Comparison of ENCODE assay signal across 15 cellular contexts in genomic region chr14:66141733-66142132, GRCh38.
DNase-seq lines count a peak whose midpoint lies in the region; ATAC-seq, FAIRE-seq and TF ChIP-seq lines count a peak whose summit lies in the region.
"Had no signal": no experiment of that assay in that cellular context is flagged by ENCODE, and none has a peak within 500 bp of the region (broad histone marks: within the 10 kb centered on the region; RNA-seq: fewer than 3 reads in every experiment).

No MANE protein-coding gene starts in this region.

- peak overlapping the region; percentile 5 for H3K14ac ChIP-seq in neuronal stem cell (ENCODE audit: low read length)

- H3K36me3 ChIP-seq in HEK293 (ENCODE audit: control insufficient read depth in 2 of 2, insufficient read depth in 1 of 2, low read length in 2 of 2), result no peaks in the 10 kb centered on the region
- H3K36me3 ChIP-seq in neuronal stem cell (replicated peaks in 1 of 2; ENCODE audit: control insufficient read depth in 2 of 2, insufficient read depth in 2 of 2, low read length in 2 of 2), result no peaks in the 10 kb centered on the region
- no peaks in the 10 kb centered on the region for H3K36me3 ChIP-seq in upper lobe of right lung
- H3K36me3 ChIP-seq: HAP-1 had no signal

- intact Hi-C loops in upper lobe of right lung (cut with DNase I), result no loop called here
- intact Hi-C loops in right cardiac atrium (cut with DNase I), result no loop called here

- no peak for FAIRE-seq in GM12892 (lab: Jason Lieb, UNC)
- FAIRE-seq: G401.6, GM18507 had no signal

- no peak overlapping the region for H3K23ac ChIP-seq in neuronal stem cell (ENCODE audit: low read depth, low read length, poor library complexity)

- H3K9me3 ChIP-seq in HEK293 (ENCODE audit: control insufficient read depth, insufficient read depth, low read depth, low read length) (no peaks in the 10 kb centered on the region), neuronal stem cell (replicated peaks in 1 of 2; ENCODE audit: control insufficient read depth in 2 of 2, insufficient read depth in 1 of 2, low read depth in 1 of 2, low read length in 2 of 2) (no peaks in the 10 kb centered on the region), upper lobe of right lung (no peaks in the 10 kb centered on the region), right cardiac atrium (ENCODE audit: control insufficient read depth, low read length) (no peaks in the 10 kb centered on the region)
- H3K9me3 ChIP-seq: Caco-2, HAP-1 had no signal

- no peak for TF ChIP-seq CTCF in HEK293 (tag by site-specific recombination; IDR thresholded peaks at IDR 0.05)
- TF ChIP-seq CTCF in upper lobe of right lung (IDR thresholded peaks at IDR 0.05), result no peak
- no peak for TF ChIP-seq CTCF in omental fat pad (IDR thresholded peaks at IDR 0.05)

- no peak overlapping the region for H3K9ac ChIP-seq in neuronal stem cell (ENCODE audit: low read depth, low read length, poor library complexity)

- no peaks in the 10 kb centered on the region for H3K27me3 ChIP-seq in neuronal stem cell (ENCODE audit: control insufficient read depth in 3 of 3, insufficient read depth in 3 of 3, low read depth in 1 of 3, low read length in 3 of 3)
- H3K27me3 ChIP-seq in upper lobe of right lung, result no peaks in the 10 kb centered on the region
- H3K27me3 ChIP-seq in right cardiac atrium (ENCODE audit: control insufficient read depth, insufficient read depth), result no peaks in the 10 kb centered on the region

- no peak overlapping the region for H4K8ac ChIP-seq in neuronal stem cell (ENCODE audit: low read depth, low read length)

- no peak overlapping the region for H2BK12ac ChIP-seq in neuronal stem cell (ENCODE audit: low read length)

- H2AFZ ChIP-seq in neuronal stem cell (ENCODE audit: low read length), result no peak overlapping the region
- H2AFZ ChIP-seq: GM23338 had no signal

- CTCF ChIA-PET in HEK293 (lab: Yijun Ruan, JAX), result no interaction called here

- DNase-seq in neuronal stem cell (ENCODE audit: low spot score), result no peak
- no peak for DNase-seq in upper lobe of right lung
- no peak for DNase-seq in right cardiac atrium
- no peak for DNase-seq in GM12892 (ENCODE audit: insufficient read length)
- no peak for DNase-seq in omental fat pad (ENCODE audit: low spot score)
- DNase-seq: C1 segment of cervical spinal cord; Caco-2; CD4-positive, alpha-beta memory T cell; DMS153; DND-41 had no signal

- no peak for TF ChIP-seq POLR2A in GM12892 (IDR thresholded peaks at IDR 0.05; ENCODE audit: low read depth, low read length)

- no peak overlapping the region for H2BK15ac ChIP-seq in neuronal stem cell (ENCODE audit: low read length)

- no peak overlapping the region for H3K4me3 ChIP-seq in HEK293 (ENCODE audit: low read depth, low read length)
- H3K4me3 ChIP-seq in neuronal stem cell (ENCODE audit: low read length in 2 of 2), result no peak overlapping the region
- H3K4me3 ChIP-seq in upper lobe of right lung, result no peak overlapping the region
- H3K4me3 ChIP-seq in right cardiac atrium (ENCODE audit: low read length), result no peak overlapping the region
- H3K4me3 ChIP-seq: GM23338, HAP-1 had no signal

- no peaks in the 10 kb centered on the region for H3K79me1 ChIP-seq in neuronal stem cell (ENCODE audit: low read depth, low read length)

- H2BK120ac ChIP-seq in neuronal stem cell (ENCODE audit: low read depth, low read length), result no peak overlapping the region

- no peak overlapping the region for H2AK5ac ChIP-seq in neuronal stem cell (ENCODE audit: low read depth, low read length)

- no CpG with 5 or more reads among the region's 2 CpGs for WGBS in neuronal stem cell (ENCODE audit: extremely low coverage in 2 of 2, insufficient read length in 2 of 2, insufficient replicate concordance in 1 of 2), 2 donors
- 75% methylated on average over 2 of the region's 2 CpGs for WGBS in right cardiac atrium

- no peak overlapping the region for H3K4ac ChIP-seq in neuronal stem cell (ENCODE audit: low read length)

- peak; percentile 27 for ATAC-seq in upper lobe of right lung
- no peak for ATAC-seq in right cardiac atrium
- ATAC-seq in omental fat pad (ENCODE audit: low FRiP score), result no peak
- ATAC-seq: GM23338 had no signal

- H4K91ac ChIP-seq in neuronal stem cell (ENCODE audit: low read depth, low read length, poor library complexity), result no peak overlapping the region

- no peaks in the 10 kb centered on the region for H3K4me1 ChIP-seq in HEK293 (ENCODE audit: control insufficient read depth, insufficient read depth, low read length)
- H3K4me1 ChIP-seq in neuronal stem cell (ENCODE audit: control insufficient read depth in 2 of 2, insufficient read depth in 1 of 2, low read depth in 1 of 2, low read length in 2 of 2), result peaks cover 0 to 3% of the 10 kb centered on the region in 2 donors
- H3K4me1 ChIP-seq in upper lobe of right lung, result no peaks in the 10 kb centered on the region
- H3K4me1 ChIP-seq in right cardiac atrium (ENCODE audit: control insufficient read depth, insufficient read depth, low read length), result no peaks in the 10 kb centered on the region
- H3K4me1 ChIP-seq: Caco-2, HAP-1 had no signal

- H3K27ac ChIP-seq in HEK293 (ENCODE audit: extremely low read depth, low read depth, low read length) (no peak overlapping the region), neuronal stem cell (replicated peaks; ENCODE audit: low read length) (no peak overlapping the region), upper lobe of right lung (no peak overlapping the region), right cardiac atrium (ENCODE audit: low read length) (no peak overlapping the region)

- POLR2A ChIA-PET in HEK293 (lab: Yijun Ruan, JAX), result no interaction called here

- peak overlapping the region; percentile 86 for H3K18ac ChIP-seq in neuronal stem cell (ENCODE audit: low read length)

- no peak overlapping the region for H3K4me2 ChIP-seq in neuronal stem cell (ENCODE audit: insufficient read depth, low read length, poor library complexity, severe bottlenecking)
- H3K4me2 ChIP-seq: GM23338 had no signal

- no peak overlapping the region for H2BK5ac ChIP-seq in neuronal stem cell (ENCODE audit: low read length)

TF ChIP-seq in HEK293, 187 proteins besides CTCF, POLR2A, EP300 and RAD21:
- TF ChIP-seq ZNF544 (tag by site-specific recombination; IDR thresholded peaks at IDR 0.05) (no peak), ZIC2 (tag by site-specific recombination; IDR thresholded peaks at IDR 0.05) (peak; percentile 59), ZNF555 (tag by site-specific recombination; conservative IDR thresholded peaks at IDR 0.05) (no peak)
- TF ChIP-seq, protein P1, sequence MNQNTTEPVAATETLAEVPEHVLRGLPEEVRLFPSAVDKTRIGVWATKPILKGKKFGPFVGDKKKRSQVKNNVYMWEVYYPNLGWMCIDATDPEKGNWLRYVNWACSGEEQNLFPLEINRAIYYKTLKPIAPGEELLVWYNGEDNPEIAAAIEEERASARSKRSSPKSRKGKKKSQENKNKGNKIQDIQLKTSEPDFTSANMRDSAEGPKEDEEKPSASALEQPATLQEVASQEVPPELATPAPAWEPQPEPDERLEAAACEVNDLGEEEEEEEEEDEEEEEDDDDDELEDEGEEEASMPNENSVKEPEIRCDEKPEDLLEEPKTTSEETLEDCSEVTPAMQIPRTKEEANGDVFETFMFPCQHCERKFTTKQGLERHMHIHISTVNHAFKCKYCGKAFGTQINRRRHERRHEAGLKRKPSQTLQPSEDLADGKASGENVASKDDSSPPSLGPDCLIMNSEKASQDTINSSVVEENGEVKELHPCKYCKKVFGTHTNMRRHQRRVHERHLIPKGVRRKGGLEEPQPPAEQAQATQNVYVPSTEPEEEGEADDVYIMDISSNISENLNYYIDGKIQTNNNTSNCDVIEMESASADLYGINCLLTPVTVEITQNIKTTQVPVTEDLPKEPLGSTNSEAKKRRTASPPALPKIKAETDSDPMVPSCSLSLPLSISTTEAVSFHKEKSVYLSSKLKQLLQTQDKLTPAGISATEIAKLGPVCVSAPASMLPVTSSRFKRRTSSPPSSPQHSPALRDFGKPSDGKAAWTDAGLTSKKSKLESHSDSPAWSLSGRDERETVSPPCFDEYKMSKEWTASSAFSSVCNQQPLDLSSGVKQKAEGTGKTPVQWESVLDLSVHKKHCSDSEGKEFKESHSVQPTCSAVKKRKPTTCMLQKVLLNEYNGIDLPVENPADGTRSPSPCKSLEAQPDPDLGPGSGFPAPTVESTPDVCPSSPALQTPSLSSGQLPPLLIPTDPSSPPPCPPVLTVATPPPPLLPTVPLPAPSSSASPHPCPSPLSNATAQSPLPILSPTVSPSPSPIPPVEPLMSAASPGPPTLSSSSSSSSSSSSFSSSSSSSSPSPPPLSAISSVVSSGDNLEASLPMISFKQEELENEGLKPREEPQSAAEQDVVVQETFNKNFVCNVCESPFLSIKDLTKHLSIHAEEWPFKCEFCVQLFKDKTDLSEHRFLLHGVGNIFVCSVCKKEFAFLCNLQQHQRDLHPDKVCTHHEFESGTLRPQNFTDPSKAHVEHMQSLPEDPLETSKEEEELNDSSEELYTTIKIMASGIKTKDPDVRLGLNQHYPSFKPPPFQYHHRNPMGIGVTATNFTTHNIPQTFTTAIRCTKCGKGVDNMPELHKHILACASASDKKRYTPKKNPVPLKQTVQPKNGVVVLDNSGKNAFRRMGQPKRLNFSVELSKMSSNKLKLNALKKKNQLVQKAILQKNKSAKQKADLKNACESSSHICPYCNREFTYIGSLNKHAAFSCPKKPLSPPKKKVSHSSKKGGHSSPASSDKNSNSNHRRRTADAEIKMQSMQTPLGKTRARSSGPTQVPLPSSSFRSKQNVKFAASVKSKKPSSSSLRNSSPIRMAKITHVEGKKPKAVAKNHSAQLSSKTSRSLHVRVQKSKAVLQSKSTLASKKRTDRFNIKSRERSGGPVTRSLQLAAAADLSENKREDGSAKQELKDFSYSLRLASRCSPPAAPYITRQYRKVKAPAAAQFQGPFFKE (tag by site-specific recombination; IDR thresholded peaks at IDR 0.05; ENCODE audit: borderline replicate concordance), result no peak
